In the genomic region with DNA sequence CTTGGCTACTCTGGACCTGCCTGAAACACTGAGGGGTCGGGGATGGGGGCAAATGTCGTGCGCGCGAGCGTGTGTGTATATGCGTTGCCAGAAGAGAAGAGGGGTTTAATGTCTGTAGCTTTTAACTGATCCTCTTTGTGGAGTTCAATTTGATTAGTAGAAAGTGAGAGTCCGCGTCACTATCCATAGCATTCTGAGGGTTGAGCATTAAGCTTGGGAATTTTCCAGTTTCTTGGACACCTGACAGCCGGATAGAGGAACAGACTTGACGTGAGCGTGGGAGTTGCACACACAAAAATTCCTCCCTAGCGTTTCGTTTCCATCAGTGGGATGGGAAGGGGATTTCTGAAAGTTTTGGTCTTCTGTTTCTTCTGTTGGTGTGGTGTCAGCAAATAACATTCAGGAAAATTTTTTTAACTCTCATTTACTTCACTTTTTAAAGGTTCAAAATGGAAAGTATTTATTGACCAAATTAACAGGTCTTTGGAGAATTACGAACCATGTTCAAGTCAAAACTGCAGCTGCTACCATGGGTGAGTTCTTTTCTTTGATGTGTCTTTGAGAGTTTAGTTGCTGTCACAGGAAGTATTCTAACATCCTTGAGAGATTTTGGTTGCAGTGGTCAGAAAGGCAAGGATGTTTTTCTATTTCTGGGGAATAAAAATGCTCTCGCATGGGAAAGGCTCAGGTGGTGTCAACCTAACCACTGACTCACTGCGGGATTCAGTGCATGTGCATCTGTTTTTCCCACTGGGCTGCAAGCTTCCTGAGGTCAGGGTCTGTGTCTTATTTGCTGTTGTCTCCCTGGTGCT, we compare ENCODE assay signal across 8 cellular contexts. TPM values are rescaled to one million over a fixed set of nuclear protein-coding genes. Genes with fewer than 3 reads are reported as not detected.
A peak's percentile ranks its signal among the peaks of the same experiment; 100 is the strongest.
DNase-seq lines count a peak whose midpoint lies in the region; ATAC-seq and TF ChIP-seq lines count a peak whose summit lies in the region.

No MANE protein-coding gene starts in this region.

- TF ChIP-seq CTCF in BJ (IDR thresholded peaks at IDR 0.05; ENCODE audit: insufficient read depth, low read depth, low read length): no peak

- H3K4me1 Mint-ChIP-seq in activated T-helper 1 cell treated with anti-CD3 and anti-CD28 coated beads, Interleukin-12 subunit alpha, Interleukin-12 subunit beta, Interleukin-2, Interleukin-4 antibody, amounts not matched to agents 30 ng/mL and 10 ng/mL and 1 ng/mL, durations not matched to agents 14 hours and 24 hours and 36 hours (ENCODE audit: low read depth): peaks cover 39% of the 10 kb centered on the region

- peak overlapping the region; percentile 95 for H3K4me3 Mint-ChIP-seq in activated T-helper 1 cell treated with anti-CD3 and anti-CD28 coated beads, Interleukin-12 subunit alpha, Interleukin-12 subunit beta, Interleukin-2, Interleukin-4 antibody, amounts not matched to agents 30 ng/mL and 10 ng/mL and 1 ng/mL, durations not matched to agents 14 hours and 24 hours and 36 hours

- H3K27ac ChIP-seq in HUES48 (ENCODE audit: low read depth, low read length) (peak overlapping the region; percentile 84), right cardiac atrium (ENCODE audit: low read length) (peak overlapping the region; percentile 34)

- H3K36me3 ChIP-seq in BJ (ENCODE audit: control insufficient read depth, insufficient read depth, low read length): no peaks in the 10 kb centered on the region
- peaks cover 25% of the 10 kb centered on the region for H3K36me3 ChIP-seq in HUES48 (ENCODE audit: control insufficient read depth, insufficient read depth, low read length)

- ATAC-seq in GM19035 (IDR thresholded peaks at IDR 0.05; ENCODE audit: unreplicated experiment) (peak; percentile 47), right cardiac atrium (peak; percentile 11 to 59)

- CTCF ChIA-PET in BJ (lab: Yijun Ruan, JAX): interaction anchor here (1.0 to 1.7 kb wide), 2 partner anchors 11 to 212 kb away, joined by 3 read pairs; no protein-coding TSS in a partner anchor

- POLR2A ChIA-PET in BJ (lab: Charles Lee): no interaction called here

- H3K4me1 ChIP-seq in HUES48 (ENCODE audit: control insufficient read depth, insufficient read depth, low read length) (peaks cover 5% of the 10 kb centered on the region; the same call in 1 of the 2 replicates), right cardiac atrium (ENCODE audit: control insufficient read depth, insufficient read depth, low read length) (peaks cover 4% of the 10 kb centered on the region)

- H3K27me3 ChIP-seq in BJ (ENCODE audit: control insufficient read depth, insufficient read depth, low read length) (no peaks in the 10 kb centered on the region), HUES48 (ENCODE audit: control insufficient read depth, insufficient read depth, low read length) (no peaks in the 10 kb centered on the region), right cardiac atrium (ENCODE audit: control insufficient read depth, insufficient read depth) (no peaks in the 10 kb centered on the region)

- WGBS in right cardiac atrium: 11% methylated on average over 17 of the region's 17 CpGs

- DNase-seq in BJ (ENCODE audit: low read depth) (no peak), right cardiac atrium (no peak), renal cortical epithelial cell (ENCODE audit: low read depth) (peak; percentile 22), NCI-H774 (lab: John Stamatoyannopoulos, UW) (no peak), GDM1 (lab: John Stamatoyannopoulos, UW) (no peak)
- no peak for DNase-seq in activated T-helper 1 cell treated with anti-CD3 and anti-CD28 coated beads, Interleukin-12 subunit alpha, Interleukin-12 subunit beta, Interleukin-2, Interleukin-4 antibody, amounts not matched to agents 30 ng/mL and 10 ng/mL and 1 ng/mL, durations not matched to agents 14 hours and 24 hours and 36 hours (ENCODE audit: low spot score)

- peaks cover 17% of the 10 kb centered on the region for H3K36me3 Mint-ChIP-seq in activated T-helper 1 cell treated with anti-CD3 and anti-CD28 coated beads, Interleukin-12 subunit alpha, Interleukin-12 subunit beta, Interleukin-2, Interleukin-4 antibody, amounts not matched to agents 30 ng/mL and 10 ng/mL and 1 ng/mL, durations not matched to agents 14 hours and 24 hours and 36 hours (ENCODE audit: low read depth)

- no peaks in the 10 kb centered on the region for H3K9me3 ChIP-seq in HUES48 (ENCODE audit: control insufficient read depth, insufficient read depth, low read length)
- H3K9me3 ChIP-seq in right cardiac atrium (ENCODE audit: control insufficient read depth, low read length): no peaks in the 10 kb centered on the region

- H3K9ac ChIP-seq in HUES48 (ENCODE audit: low read depth, low read length): peak overlapping the region; percentile 81

- no peaks in the 10 kb centered on the region for H3K27me3 Mint-ChIP-seq in activated T-helper 1 cell treated with anti-CD3 and anti-CD28 coated beads, Interleukin-12 subunit alpha, Interleukin-12 subunit beta, Interleukin-2, Interleukin-4 antibody, amounts not matched to agents 30 ng/mL and 10 ng/mL and 1 ng/mL, durations not matched to agents 14 hours and 24 hours and 36 hours (ENCODE audit: insufficient read depth)

- H3K27ac Mint-ChIP-seq in activated T-helper 1 cell treated with anti-CD3 and anti-CD28 coated beads, Interleukin-12 subunit alpha, Interleukin-12 subunit beta, Interleukin-2, Interleukin-4 antibody, amounts not matched to agents 30 ng/mL and 10 ng/mL and 1 ng/mL, durations not matched to agents 14 hours and 24 hours and 36 hours: peak overlapping the region; percentile 93

- intact Hi-C loops in activated T-helper 1 cell treated with anti-CD3 and anti-CD28 coated beads, Interleukin-12 subunit alpha, Interleukin-12 subunit beta, Interleukin-2, Interleukin-4 antibody, amounts not matched to agents 30 ng/mL and 10 ng/mL and 1 ng/mL, durations not matched to agents 14 hours and 24 hours and 36 hours (cut with micrococcal nuclease): loop anchor here (1.0 to 10.0 kb wide), 5 partner anchors 29 to 875 kb away; partner anchors contain the start of genes COX17, LRRC58 and TIMMDC1
- intact Hi-C loops in right cardiac atrium (cut with DNase I): loop anchor here in 2 of 4 donors (10.0 kb wide), 2 partner anchors 175 to 195 kb away; partner anchors contain the start of gene ARHGAP31 (in 1 of the 2)

- H3K9me3 Mint-ChIP-seq in activated T-helper 1 cell treated with anti-CD3 and anti-CD28 coated beads, Interleukin-12 subunit alpha, Interleukin-12 subunit beta, Interleukin-2, Interleukin-4 antibody, amounts not matched to agents 30 ng/mL and 10 ng/mL and 1 ng/mL, durations not matched to agents 14 hours and 24 hours and 36 hours: no peaks in the 10 kb centered on the region

- H3K4me3 ChIP-seq in BJ (ENCODE audit: low read depth, low read length): peak overlapping the region; percentile 96
- peak overlapping the region; percentile 90 for H3K4me3 ChIP-seq in HUES48 (ENCODE audit: low read depth, low read length)
- peak overlapping the region; percentile 93 for H3K4me3 ChIP-seq in right cardiac atrium (ENCODE audit: low read length)

RNA-seq across cellular contexts. Expression of gene POGLUT1, which starts 0.8 kb away (rescaled TPM):
- polyA plus RNA-seq in BJ (2011; rRNA removed) (9.3 and 17.1 TPM in 2 replicates), right cardiac atrium (4.5 TPM)
- polyA minus RNA-seq in BJ (2011; rRNA and poly(A)+ RNA removed): 11.1 and 14.2 TPM in 2 replicates
- 26.0 and 28.7 TPM in 2 replicates for total RNA-seq in activated T-helper 1 cell treated with anti-CD3 and anti-CD28 coated beads, Interleukin-12 subunit alpha, Interleukin-12 subunit beta, Interleukin-2, Interleukin-4 antibody, amounts not matched to agents 30 ng/mL and 10 ng/mL and 1 ng/mL, durations not matched to agents 14 hours and 24 hours and 36 hours
- total RNA-seq in right cardiac atrium (10 to 100 TPM in 1 of 4 donors, 1 to 10 TPM in 3; 5.9 to 14.1 (median 7.6) TPM), renal cortical epithelial cell (14.8 and 25.2 TPM in 2 replicates)

RNA-seq across cellular contexts. Expression of gene TMEM39A, which starts 6.2 kb away (rescaled TPM):
- polyA plus RNA-seq in BJ (2011; rRNA removed) (34.4 and 35.1 TPM in 2 replicates), right cardiac atrium (6.7 TPM)
- 44.1 and 45.2 TPM in 2 replicates for polyA minus RNA-seq in BJ (2011; rRNA and poly(A)+ RNA removed)
- 51.3 and 56.9 TPM in 2 replicates for total RNA-seq in activated T-helper 1 cell treated with anti-CD3 and anti-CD28 coated beads, Interleukin-12 subunit alpha, Interleukin-12 subunit beta, Interleukin-2, Interleukin-4 antibody, amounts not matched to agents 30 ng/mL and 10 ng/mL and 1 ng/mL, durations not matched to agents 14 hours and 24 hours and 36 hours
- total RNA-seq in right cardiac atrium (10 to 100 TPM; 18.4 to 36.0 (median 24.3) TPM), renal cortical epithelial cell (30.0 and 36.1 TPM in 2 replicates)

RNA-seq across cellular contexts. Expression of gene TIMMDC1, which starts 28.8 kb away (rescaled TPM):
- polyA plus RNA-seq in BJ (2011; rRNA removed) (52.0 and 69.9 TPM in 2 replicates), right cardiac atrium (146 TPM)
- polyA minus RNA-seq in BJ (2011; rRNA and poly(A)+ RNA removed): 27.2 and 36.2 TPM in 2 replicates
- total RNA-seq in activated T-helper 1 cell treated with anti-CD3 and anti-CD28 coated beads, Interleukin-12 subunit alpha, Interleukin-12 subunit beta, Interleukin-2, Interleukin-4 antibody, amounts not matched to agents 30 ng/mL and 10 ng/mL and 1 ng/mL, durations not matched to agents 14 hours and 24 hours and 36 hours: 124 and 126 TPM in 2 replicates
- total RNA-seq in right cardiac atrium (100 to 1,000 TPM; 205 to 254 (median 232) TPM), renal cortical epithelial cell (57.7 and 79.2 TPM in 2 replicates)
